In the genomic region with DNA sequence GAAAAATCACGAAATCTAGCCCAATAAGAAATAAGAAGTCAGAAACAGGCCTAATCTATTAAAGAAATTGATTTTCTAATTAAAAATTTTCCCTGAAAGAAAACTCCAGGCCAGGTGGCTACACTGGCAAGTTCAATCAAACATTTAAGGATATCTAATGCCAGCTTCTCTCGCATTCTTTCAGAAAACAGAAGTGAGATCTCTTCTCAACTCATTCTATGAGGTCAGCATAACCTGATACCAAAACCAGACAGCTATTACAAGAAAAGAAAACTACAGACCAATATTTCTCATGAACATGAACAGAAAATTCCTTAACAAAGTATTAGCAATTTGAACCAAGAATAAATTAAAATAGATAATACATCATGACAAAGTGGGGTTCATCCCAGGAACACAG, we compare ENCODE assay signal across 17 cellular contexts. TPM values are rescaled to one million over a fixed set of nuclear protein-coding genes. Genes with fewer than 3 reads are reported as not detected.
DNase-seq lines count a peak whose midpoint lies in the region; ATAC-seq, FAIRE-seq and TF ChIP-seq lines count a peak whose summit lies in the region.
"Had no signal": no experiment of that assay in that cellular context is flagged by ENCODE, and none has a peak within 500 bp of the region (broad histone marks: within the 10 kb centered on the region; RNA-seq: fewer than 3 reads in every experiment).

No MANE protein-coding gene starts in this region.

- WGBS in GM12878 (ENCODE audit: insufficient coverage, insufficient replicate concordance, low lambda C conversion rate, missing lambda C conversion rate), result 0% methylated on average over 2 of the region's 2 CpGs

- H4K20me1 ChIP-seq in GM12878 (ENCODE audit: control insufficient read depth, insufficient read depth), result no peaks in the 10 kb centered on the region
- H4K20me1 ChIP-seq: BLaER1 treated with 17β-estradiol and CSF1 and Interleukin-3, amounts not matched to agents 10 nM and 100 nM had no signal

- RAD21 ChIA-PET in GM12878 (lab: Charles Lee; ENCODE audit: unreplicated experiment), result no interaction called here

- TF ChIP-seq POLR2A in GM12891 (IDR thresholded peaks at IDR 0.05; ENCODE audit: low read depth, low read length) (no peak), GM12878 (IDR thresholded peaks at IDR 0.05; ENCODE audit: low read depth, low read length) (no peak)

- FAIRE-seq in GM12891 (lab: Jason Lieb, UNC) (peak; percentile 20), GM12878 (lab: Jason Lieb, UNC) (peak; percentile 74)
- FAIRE-seq: K562 had no signal

- no peaks in the 10 kb centered on the region for H3K79me2 ChIP-seq in GM12878 (ENCODE audit: control insufficient read depth, insufficient read depth, low read length)

- TF ChIP-seq RAD21 in GM12878 (IDR thresholded peaks at IDR 0.05; ENCODE audit: insufficient read depth, low read depth, low read length), result no peak

- ATAC-seq in GM19351 (IDR thresholded peaks at IDR 0.05; ENCODE audit: unreplicated experiment) (peak; percentile 70), HG03565 (IDR thresholded peaks at IDR 0.05; ENCODE audit: unreplicated experiment) (peak; percentile 43), GM12878 (peak; percentile 93), GM19467 (IDR thresholded peaks at IDR 0.05; ENCODE audit: unreplicated experiment) (no peak)
- ATAC-seq: K562 had no signal

- no peaks in the 10 kb centered on the region for H3K27me3 ChIP-seq in GM12878 (replicated peaks in 1 of 2; ENCODE audit: control insufficient read depth in 2 of 2, insufficient read depth in 2 of 2, low read length in 1 of 2)
- H3K27me3 ChIP-seq: BLaER1 treated with 17β-estradiol and CSF1 and Interleukin-3, amounts not matched to agents 10 nM and 100 nM had no signal

- BruUV-seq in GM12878 (replicated peaks; lab: Mats Ljungman, UMichigan), result no TSS peak

- no peak for DNase-seq in GM12891 (ENCODE audit: insufficient read length, low spot score)
- DNase-seq in GM12878 (ENCODE audit: low read depth, low spot score), result no peak
- no peak for DNase-seq in NOMO-1 (lab: John Stamatoyannopoulos, UW; ENCODE audit: unreplicated experiment in 2 of 2)
- DNase-seq in NCI-H82 treated with DMSO at 0.1 percent for 48 hours (lab: John Stamatoyannopoulos, UW; ENCODE audit: unreplicated experiment), result no peak
- DNase-seq in NCI-H2029 (lab: John Stamatoyannopoulos, UW), result no peak
- DNase-seq: 8988T; AML-193; CD4-positive, CD25-positive, alpha-beta regulatory T cell; DMS53; GF-D8; HCEC 1CT; HFFc6 had no signal

- no peaks in the 10 kb centered on the region; the same call in 2 of the 3 replicates for H3K9me3 ChIP-seq in GM12878 (replicated peaks; ENCODE audit: control insufficient read depth, insufficient read depth, low read length)
- H3K9me3 ChIP-seq: BLaER1 treated with 17β-estradiol and CSF1 and Interleukin-3, amounts not matched to agents 10 nM and 100 nM had no signal

- H2AFZ ChIP-seq in GM12878 (ENCODE audit: control insufficient read depth, low read depth, low read length), result no peak overlapping the region

- H3K4me2 ChIP-seq in GM12878 (ENCODE audit: control insufficient read depth, insufficient read depth), result no peak overlapping the region
- H3K4me2 ChIP-seq: BLaER1 treated with 17β-estradiol and CSF1 and Interleukin-3, amounts not matched to agents 10 nM and 100 nM had no signal

- in situ Hi-C loops in GM12878 (cut with MboI), result no loop called here

- TF ChIP-seq EP300 in GM12878 (IDR thresholded peaks at IDR 0.05; ENCODE audit: borderline replicate concordance in 1 of 2, control insufficient read depth in 1 of 2, low read depth in 2 of 2, low read length in 2 of 2), result no peak

- no peak overlapping the region for H3K4me3 ChIP-seq in GM12878
- H3K4me3 ChIP-seq: BLaER1 treated with 17β-estradiol and CSF1 and Interleukin-3, amounts not matched to agents 10 nM and 100 nM; K562 had no signal

- no peaks in the 10 kb centered on the region for H3K4me1 ChIP-seq in GM12878 (ENCODE audit: control insufficient read depth, insufficient read depth, low read length)

- CTCF ChIA-PET in GM12878 (lab: Yijun Ruan, JAX), result no interaction called here

- POLR2A ChIA-PET in GM12878 (lab: Charles Lee), result no interaction called here

- no peak overlapping the region for H3K9ac ChIP-seq in GM12878 (ENCODE audit: control insufficient read depth, insufficient read depth, low read length)
- H3K9ac ChIP-seq: BLaER1 treated with 17β-estradiol and CSF1 and Interleukin-3, amounts not matched to agents 10 nM and 100 nM had no signal

- no peak overlapping the region for H3K27ac ChIP-seq in GM12878 (ENCODE audit: control insufficient read depth, insufficient read depth)
- H3K27ac ChIP-seq: BLaER1 treated with 17β-estradiol and CSF1 and Interleukin-3, amounts not matched to agents 10 nM and 100 nM had no signal

- intact Hi-C loops in GM12878 (cut with micrococcal nuclease; ENCODE audit: unreplicated experiment), result no loop called here

- SMC1A ChIA-PET in GM12878 (lab: Charles Lee; ENCODE audit: uncharacterized antibody, unreplicated experiment), result interaction anchor here (1.0 to 1.1 kb wide), 2 partner anchors 18 to 47 kb away, joined by 3 read pairs; no protein-coding TSS in a partner anchor

- no peak for TF ChIP-seq CTCF in GM12878 (IDR thresholded peaks at IDR 0.05 in 2 of 3, conservative IDR thresholded peaks at IDR 0.05 in 1 of 3; ENCODE audit: control insufficient read depth in 2 of 3, extremely low read depth in 1 of 3, insufficient read depth in 1 of 3, low read depth in 3 of 3, low read length in 3 of 3)

- H3K36me3 ChIP-seq in GM12878 (ENCODE audit: control insufficient read depth in 2 of 2, insufficient read depth in 2 of 2, low read length in 1 of 2), result no peaks in the 10 kb centered on the region
- H3K36me3 ChIP-seq: BLaER1 treated with 17β-estradiol and CSF1 and Interleukin-3, amounts not matched to agents 10 nM and 100 nM had no signal

TF ChIP-seq in GM12891, 5 proteins besides CTCF, POLR2A, EP300 and RAD21:
- TF ChIP-seq TAF1 (IDR thresholded peaks at IDR 0.05; ENCODE audit: low read depth, low read length) (no peak), POU2F2 (IDR thresholded peaks at IDR 0.05; ENCODE audit: low read depth, low read length) (no peak), PAX5 (IDR thresholded peaks at IDR 0.05; ENCODE audit: insufficient read depth, low read length, severe bottlenecking) (no peak), SPI1 (IDR thresholded peaks at IDR 0.05; ENCODE audit: low read depth, low read length) (peak; percentile 87), POLR2AphosphoS5 (IDR thresholded peaks at IDR 0.05; ENCODE audit: low read depth, low read length) (no peak)
TF ChIP-seq in GM12891: peak in this region for 1.

TF ChIP-seq in GM12878, 131 proteins besides CTCF, POLR2A, EP300 and RAD21 (continues in another document):
- no peak for TF ChIP-seq FOXK2 (IDR thresholded peaks at IDR 0.05)
- TF ChIP-seq HDAC2 (IDR thresholded peaks at IDR 0.05), result no peak
- TF ChIP-seq, protein P1, sequence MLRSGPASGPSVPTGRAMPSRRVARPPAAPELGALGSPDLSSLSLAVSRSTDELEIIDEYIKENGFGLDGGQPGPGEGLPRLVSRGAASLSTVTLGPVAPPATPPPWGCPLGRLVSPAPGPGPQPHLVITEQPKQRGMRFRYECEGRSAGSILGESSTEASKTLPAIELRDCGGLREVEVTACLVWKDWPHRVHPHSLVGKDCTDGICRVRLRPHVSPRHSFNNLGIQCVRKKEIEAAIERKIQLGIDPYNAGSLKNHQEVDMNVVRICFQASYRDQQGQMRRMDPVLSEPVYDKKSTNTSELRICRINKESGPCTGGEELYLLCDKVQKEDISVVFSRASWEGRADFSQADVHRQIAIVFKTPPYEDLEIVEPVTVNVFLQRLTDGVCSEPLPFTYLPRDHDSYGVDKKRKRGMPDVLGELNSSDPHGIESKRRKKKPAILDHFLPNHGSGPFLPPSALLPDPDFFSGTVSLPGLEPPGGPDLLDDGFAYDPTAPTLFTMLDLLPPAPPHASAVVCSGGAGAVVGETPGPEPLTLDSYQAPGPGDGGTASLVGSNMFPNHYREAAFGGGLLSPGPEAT (IDR thresholded peaks at IDR 0.05; ENCODE audit: low read depth), result 0 out of 2 replicates have a peak, but pooled peaks have one; percentile 26
- peak; percentile 29; the same call in 1 of the 2 replicates for TF ChIP-seq MTA2 (IDR thresholded peaks at IDR 0.05; ENCODE audit: low read depth)
- TF ChIP-seq, protein P2, sequence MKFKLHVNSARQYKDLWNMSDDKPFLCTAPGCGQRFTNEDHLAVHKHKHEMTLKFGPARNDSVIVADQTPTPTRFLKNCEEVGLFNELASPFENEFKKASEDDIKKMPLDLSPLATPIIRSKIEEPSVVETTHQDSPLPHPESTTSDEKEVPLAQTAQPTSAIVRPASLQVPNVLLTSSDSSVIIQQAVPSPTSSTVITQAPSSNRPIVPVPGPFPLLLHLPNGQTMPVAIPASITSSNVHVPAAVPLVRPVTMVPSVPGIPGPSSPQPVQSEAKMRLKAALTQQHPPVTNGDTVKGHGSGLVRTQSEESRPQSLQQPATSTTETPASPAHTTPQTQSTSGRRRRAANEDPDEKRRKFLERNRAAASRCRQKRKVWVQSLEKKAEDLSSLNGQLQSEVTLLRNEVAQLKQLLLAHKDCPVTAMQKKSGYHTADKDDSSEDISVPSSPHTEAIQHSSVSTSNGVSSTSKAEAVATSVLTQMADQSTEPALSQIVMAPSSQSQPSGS (IDR thresholded peaks at IDR 0.05; ENCODE audit: low read length), result 0 out of 2 replicates have a peak, but pooled peaks have one; percentile 26
- TF ChIP-seq JUNB (IDR thresholded peaks at IDR 0.05), result peak; percentile 50

RNA-seq across cellular contexts. Expression of a gene that starts 52.4 kb away (rescaled TPM):
- 1.0 TPM for polyA plus RNA-seq in GM12891 (2012; ENCODE audit: low read depth, missing spikeins)
- 14.6 and 16.2 TPM in 2 replicates for total RNA-seq in GM12878 (2013; cell fraction: nucleolus; rRNA removed)
- 4.2 and 4.6 TPM in 2 replicates for total RNA-seq in GM12878 (2014; rRNA removed)
- total RNA-seq in GM12878 (2014; rRNA removed; fragmentation: Illumina TruSeq; extraction: Trizol), result 2.5 and 3.5 TPM in 2 replicates
- total RNA-seq in GM12878 (2021), result 7.2 and 7.8 TPM in 2 replicates
- 0.68 TPM for polyA plus RNA-seq in GM12878 (2011; ENCODE audit: low read depth)
- polyA plus RNA-seq in GM12878 (2011; rRNA removed), result 2.5 and 3.7 TPM in 2 replicates
- 3.2 and 3.5 TPM in 2 replicates for polyA plus RNA-seq in GM12878 (2011; cell fraction: cytosol; rRNA removed)
- 8.9 and 17.6 TPM in 2 replicates for polyA plus RNA-seq in GM12878 (2011; cell fraction: nucleus; rRNA removed)
- 0.72 and 1.5 TPM in 2 replicates for polyA plus RNA-seq in GM12878 (2012)
- 1.9 and 2.6 TPM in 2 replicates for polyA plus RNA-seq in GM12878 (2014; fragmentation: Illumina TruSeq; extraction: Trizol)
- under 1 TPM; 0.47 to 0.66 TPM for polyA plus RNA-seq in GM12878 (2014; fragmentation: Nextera tagmentation; extraction: Ambion mirVana)
- 4.4 and 4.8 TPM in 2 replicates for polyA plus RNA-seq in GM12878 (2014; rRNA removed)
- polyA plus RNA-seq in GM12878 (2016; fragmentation: Nextera tagmentation; extraction: Ambion mirVana), result 1 to 10 TPM in 1 of 2 experiments, under 1 TPM in 1; 0.58 to 1.6 TPM
- 4.1 and 6.0 TPM in 2 replicates for polyA minus RNA-seq in GM12878 (2011; rRNA and poly(A)+ RNA removed)
- 1.5 and 1.7 TPM in 2 replicates for polyA minus RNA-seq in GM12878 (2011; cell fraction: cytosol; rRNA and poly(A)+ RNA removed)
- polyA minus RNA-seq in GM12878 (2011; cell fraction: nucleus; rRNA and poly(A)+ RNA removed), result 7.3 and 10.1 TPM in 2 replicates
